12 cellular contexts compared by ENCODE assay signal in the genomic region with DNA sequence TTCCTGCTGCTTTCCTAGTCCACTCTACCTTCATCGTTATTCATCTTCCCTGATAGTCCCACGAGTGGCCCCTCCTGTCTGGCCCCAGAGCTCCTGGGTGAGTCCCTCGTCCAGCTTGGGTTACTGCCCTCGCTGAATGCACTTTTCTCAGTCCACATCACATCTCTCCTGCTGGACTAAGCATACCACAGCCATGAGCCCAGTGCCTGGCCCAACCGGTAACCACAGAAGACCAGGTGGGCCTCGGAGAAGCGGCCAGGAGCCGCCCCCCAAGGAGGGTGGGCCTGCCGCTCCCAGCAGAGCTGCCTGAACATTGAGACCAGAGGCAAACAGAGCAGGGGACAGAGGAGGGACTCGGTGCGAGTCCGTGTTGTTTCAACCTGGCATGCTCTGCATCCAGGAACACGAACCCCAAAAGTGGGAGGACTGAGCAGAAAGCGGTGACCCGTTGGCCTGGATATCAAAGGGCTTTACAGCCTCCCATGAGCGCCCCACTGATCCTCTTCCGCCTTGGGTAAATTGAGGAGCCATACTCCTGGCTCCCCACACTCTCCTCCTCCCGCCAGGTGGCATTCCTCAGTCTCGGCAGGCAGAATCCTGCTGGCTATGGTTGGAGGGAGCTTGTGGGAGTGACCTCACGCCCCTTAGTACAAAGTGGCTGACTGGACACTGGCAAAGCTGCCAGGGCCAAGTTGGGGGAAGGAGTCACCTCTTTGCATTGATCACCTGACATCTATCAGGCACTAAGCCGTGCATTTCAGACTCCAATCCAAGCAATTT. TPM values are rescaled to one million over a fixed set of nuclear protein-coding genes. Genes with fewer than 3 reads are reported as not detected.
DNase-seq lines count a peak whose midpoint lies in the region; ATAC-seq and TF ChIP-seq lines count a peak whose summit lies in the region.
"Had no signal": no experiment of that assay in that cellular context is flagged by ENCODE, and none has a peak within 500 bp of the region (broad histone marks: within the 10 kb centered on the region; RNA-seq: fewer than 3 reads in every experiment).

No MANE protein-coding gene starts in this region.

- no peaks in the 10 kb centered on the region for H3K36me3 Mint-ChIP-seq in type B pancreatic cell
- H3K36me3 Mint-ChIP-seq: CD8-positive, alpha-beta memory T cell had no signal

- H3K4me3 Mint-ChIP-seq in type B pancreatic cell = no peak overlapping the region
- H3K4me3 Mint-ChIP-seq: CD8-positive, alpha-beta memory T cell had no signal

- H3K27me3 Mint-ChIP-seq in type B pancreatic cell = peaks cover 4% of the 10 kb centered on the region

- peak; percentile 35 for DNase-seq in activated CD8-positive, alpha-beta memory T cell treated with anti-CD3 and anti-CD28 coated beads for 24 hours
- DNase-seq in activated CD8-positive, alpha-beta memory T cell treated with anti-CD3 and anti-CD28 coated beads, Interleukin-2, amount 50 U/mL, for 4 hours = no peak
- peak; percentile 37 for DNase-seq in ecto neural progenitor cell (ENCODE audit: low spot score)
- peak; percentile 75 for DNase-seq in mesenteric fat pad (ENCODE audit: low spot score)
- DNase-seq in type B pancreatic cell (ENCODE audit: extremely low spot score, unreplicated experiment) = peak; percentile 65
- no peak for DNase-seq in stimulated activated CD8-positive, alpha-beta memory T cell treated with anti-CD3 and anti-CD28 coated beads, Interleukin-4, amount 100 ng/mL, for 48 hours
- DNase-seq in stimulated activated naive CD8-positive, alpha-beta T cell treated with anti-CD3 and anti-CD28 coated beads, Interleukin-15, Interleukin-2, amounts not matched to agents 100 U/mL and 50 U/mL, for 24 hours = no peak
- DNase-seq in iPS-NIHi7 (ENCODE audit: extremely low spot score) = no peak
- DNase-seq: CD8-positive, alpha-beta memory T cell; NCI-H345; SHP77 treated with DMSO at 0.1 percent for 48 hours had no signal

- no peak for ATAC-seq in stimulated activated naive CD8-positive, alpha-beta T cell treated with anti-CD3 and anti-CD28 coated beads, Interleukin-15, Interleukin-2, amounts not matched to agents 100 U/mL and 50 U/mL, for 24 hours

- TF ChIP-seq CTCF in type B pancreatic cell (conservative IDR thresholded peaks at IDR 0.05) = no peak

- no peak overlapping the region for H3K27ac Mint-ChIP-seq in type B pancreatic cell
- H3K27ac Mint-ChIP-seq: CD8-positive, alpha-beta memory T cell had no signal

- H3K9me3 Mint-ChIP-seq in type B pancreatic cell = no peaks in the 10 kb centered on the region
- H3K9me3 Mint-ChIP-seq: CD8-positive, alpha-beta memory T cell had no signal

- no peaks in the 10 kb centered on the region for H3K4me1 Mint-ChIP-seq in type B pancreatic cell (ENCODE audit: unreplicated experiment)
- H3K4me1 Mint-ChIP-seq: CD8-positive, alpha-beta memory T cell had no signal

RNA-seq across cellular contexts. Expression of a gene that starts 13.3 kb away (rescaled TPM):
- total RNA-seq in mesenteric fat pad (not detected), type B pancreatic cell (ENCODE audit: low replicate concordance) (0.40 and 1.2 TPM in 2 replicates)
- total RNA-seq: CD8-positive, alpha-beta memory T cell; G401 had no signal

RNA-seq across cellular contexts. Expression of a gene that starts 35.2 kb away (rescaled TPM):
- total RNA-seq in mesenteric fat pad = 122 TPM
- 22.7 and 27.9 TPM in 2 replicates for total RNA-seq in type B pancreatic cell (ENCODE audit: low replicate concordance)

RNA-seq across cellular contexts. Expression of a gene that starts 54.2 kb away (rescaled TPM):
- 566 TPM for total RNA-seq in mesenteric fat pad
- total RNA-seq in type B pancreatic cell (ENCODE audit: low replicate concordance) = 25.7 and 53.0 TPM in 2 replicates

Comparison
In these comparisons a context has a peak if more than half of its experiments do, and no peak if none do; other contexts are left out.
1. DNase-seq: peak in activated CD8-positive, alpha-beta memory T cell treated with anti-CD3 and anti-CD28 coated beads for 24 hours (single experiment), ecto neural progenitor cell (single experiment), mesenteric fat pad (single experiment) and type B pancreatic cell (single experiment); none in activated CD8-positive, alpha-beta memory T cell treated with anti-CD3 and anti-CD28 coated beads, Interleukin-2, amount 50 U/mL, for 4 hours (single experiment), stimulated activated CD8-positive, alpha-beta memory T cell treated with anti-CD3 and anti-CD28 coated beads, Interleukin-4, amount 100 ng/mL, for 48 hours (single experiment), stimulated activated naive CD8-positive, alpha-beta T cell treated with anti-CD3 and anti-CD28 coated beads, Interleukin-15, Interleukin-2, amounts not matched to agents 100 U/mL and 50 U/mL, for 24 hours (single experiment) and iPS-NIHi7 (single experiment).
2. RNA of a gene that starts 54.2 kb away (total RNA-seq): 566 TPM in mesenteric fat pad (single experiment); 25.7 to 53.0 TPM in type B pancreatic cell; every median in the first group is over 10 times any median in the second.